ENCODE assay signal across 9 cellular contexts in the genomic region with DNA sequence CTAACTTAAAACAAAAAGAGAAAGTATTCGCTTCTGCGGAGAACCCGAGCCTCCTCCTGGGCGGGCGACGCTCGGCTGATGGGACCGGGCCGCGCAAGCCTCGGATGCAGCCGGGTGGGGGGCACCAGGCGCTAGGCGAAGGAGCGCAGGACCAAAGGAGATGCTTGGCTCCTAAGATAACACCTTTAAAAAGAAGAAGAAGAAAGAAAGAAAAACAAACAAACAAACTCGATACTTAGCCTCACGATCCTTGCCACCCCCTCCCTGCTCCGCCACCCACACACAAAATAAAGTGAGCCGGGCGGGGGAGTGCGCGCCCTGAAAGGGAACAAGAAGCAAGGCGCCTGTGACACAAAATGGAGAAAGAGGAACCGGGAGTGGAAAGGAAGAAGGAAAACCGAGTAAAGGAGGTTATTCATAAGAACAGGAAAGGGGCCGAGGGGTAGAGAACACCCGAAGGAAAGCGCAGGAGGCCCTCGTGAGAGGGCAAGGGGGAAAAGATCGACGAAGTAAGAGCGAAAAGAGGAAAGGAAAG. TPM values are rescaled to one million over a fixed set of nuclear protein-coding genes. Genes with fewer than 3 reads are reported as not detected.
DNase-seq lines count a peak whose midpoint lies in the region; ATAC-seq and TF ChIP-seq lines count a peak whose summit lies in the region.
"Had no signal": no experiment of that assay in that cellular context is flagged by ENCODE, and none has a peak within 500 bp of the region (broad histone marks: within the 10 kb centered on the region; RNA-seq: fewer than 3 reads in every experiment).

No MANE protein-coding gene starts in this region.

- CTCF ChIA-PET in CD8-positive, alpha-beta T cell (lab: Charles Lee): no interaction called here

- peak overlapping the region; percentile 94 for H3K4me3 Mint-ChIP-seq in CD8-positive, alpha-beta T cell
- H3K4me3 Mint-ChIP-seq in T-helper 17 cell: peak overlapping the region; percentile 100

- 0% methylated on average over 32 of the region's 32 CpGs for WGBS in sigmoid colon, 2 donors

- H3K4me3 ChIP-seq in CD8-positive, alpha-beta T cell (ENCODE audit: low read depth, low read length): peak overlapping the region; percentile 59
- H3K4me3 ChIP-seq in iPS-11a (ENCODE audit: low read depth, low read length): peak overlapping the region; percentile 61
- H3K4me3 ChIP-seq in sigmoid colon: peak overlapping the region; percentile 61 to 86 (median 74)

- peaks cover 10% of the 10 kb centered on the region for H3K27me3 ChIP-seq in CD8-positive, alpha-beta T cell (ENCODE audit: insufficient read depth, low read length)
- H3K27me3 ChIP-seq in sigmoid colon: no peaks in the 10 kb centered on the region

- POLR2A ChIA-PET in CD8-positive, alpha-beta T cell (lab: Charles Lee): interaction anchor here (0.6 to 3.5 kb wide), 5 partner anchors 21 to 185 kb away, joined by 3 to 21 read pairs (median 3); partner anchors contain the start of gene COMMD3

- no peak for TF ChIP-seq CTCF in CD8-positive, alpha-beta T cell (IDR thresholded peaks at IDR 0.05)
- TF ChIP-seq CTCF in GM20000 (IDR thresholded peaks at IDR 0.05; ENCODE audit: extremely low read depth, missing control alignments): no peak
- TF ChIP-seq CTCF in sigmoid colon (IDR thresholded peaks at IDR 0.05): no peak

- DNase-seq in CD8-positive, alpha-beta T cell: peak; percentile 25 to 77 (median 62)
- peak; percentile 79 for DNase-seq in GM20000 (ENCODE audit: low spot score)
- DNase-seq in HT1080 (ENCODE audit: low read depth): peak; percentile 25
- peak; percentile 35 to 60 (median 49) for DNase-seq in T-helper 17 cell
- peak; percentile 73 for DNase-seq in astrocyte of the hippocampus (ENCODE audit: low read depth, low spot score)
- peak; percentile 79 for DNase-seq in sigmoid colon
- no peak for DNase-seq in H4 (ENCODE audit: low spot score)

- peak overlapping the region; percentile 77 for H3K27ac ChIP-seq in CD8-positive, alpha-beta T cell (ENCODE audit: low read depth, low read length)
- peak overlapping the region; percentile 94 to 97 (median 96) for H3K27ac ChIP-seq in sigmoid colon

- H3K9me3 Mint-ChIP-seq in CD8-positive, alpha-beta T cell: no peaks in the 10 kb centered on the region

- peaks cover 30% of the 10 kb centered on the region for H3K27me3 Mint-ChIP-seq in CD8-positive, alpha-beta T cell (ENCODE audit: low read depth)
- no peaks in the 10 kb centered on the region for H3K27me3 Mint-ChIP-seq in T-helper 17 cell

- ATAC-seq in CD8-positive, alpha-beta T cell: peak; percentile 59
- peak; percentile 61 for ATAC-seq in T-helper 17 cell

- H3K27ac Mint-ChIP-seq in CD8-positive, alpha-beta T cell: peak overlapping the region; percentile 98
- peak overlapping the region; percentile 100 for H3K27ac Mint-ChIP-seq in T-helper 17 cell

- TF ChIP-seq POLR2A in sigmoid colon (IDR thresholded peaks at IDR 0.05): no peak

- H3K36me3 Mint-ChIP-seq in CD8-positive, alpha-beta T cell: peaks cover 7% of the 10 kb centered on the region
- peaks cover 5% of the 10 kb centered on the region for H3K36me3 Mint-ChIP-seq in T-helper 17 cell (ENCODE audit: low read depth)

- H3K36me3 ChIP-seq in CD8-positive, alpha-beta T cell (ENCODE audit: insufficient read depth, low read length): no peaks in the 10 kb centered on the region
- H3K36me3 ChIP-seq in sigmoid colon: no peaks in the 10 kb centered on the region

- TF ChIP-seq EP300 in sigmoid colon (IDR thresholded peaks at IDR 0.05): no peak

- peaks cover 24% of the 10 kb centered on the region for H3K4me1 Mint-ChIP-seq in CD8-positive, alpha-beta T cell (ENCODE audit: low read depth)
- peaks cover 16% of the 10 kb centered on the region for H3K4me1 Mint-ChIP-seq in T-helper 17 cell

- no peaks in the 10 kb centered on the region for H3K9me3 ChIP-seq in CD8-positive, alpha-beta T cell (ENCODE audit: low read length)
- H3K9me3 ChIP-seq in T-helper 17 cell (ENCODE audit: control insufficient read depth, low read length, poor library complexity, severe bottlenecking) (no peaks in the 10 kb centered on the region), sigmoid colon (no peaks in the 10 kb centered on the region)

- intact Hi-C loops in CD8-positive, alpha-beta T cell (cut with DNase I, micrococcal nuclease): loop anchor here (1.0 to 10.0 kb wide), 9 partner anchors 23 to 757 kb away; partner anchors contain the start of genes COMMD3 (in 2 of the 2) and DNAJC1 (in 1 of the 2)
- intact Hi-C loops in sigmoid colon (cut with DNase I): loop anchor here (1.0 to 10.0 kb wide), 8 partner anchors 23 to 757 kb away; partner anchors contain the start of genes DNAJC1 and PIP4K2A

- H3K4me1 ChIP-seq in CD8-positive, alpha-beta T cell (ENCODE audit: insufficient read depth, low read length): peaks cover 6% of the 10 kb centered on the region
- peaks cover 0 to 10% (median 5%) of the 10 kb centered on the region in 4 donors for H3K4me1 ChIP-seq in sigmoid colon

RNA-seq across cellular contexts. Expression of gene EBLN1, which starts 34.0 kb away (rescaled TPM):
- total RNA-seq in CD8-positive, alpha-beta T cell: not detected
- total RNA-seq in HT1080 (2014; rRNA removed; shearing (Covaris generic)): 0.29 TPM in 1 of 2 replicates, not detected in the other
- polyA plus RNA-seq in HT1080 (2015; cell fraction: cytosol; rRNA removed): not detected in 2 replicates
- 0.25 TPM in 1 of 2 replicates, not detected in the other for polyA plus RNA-seq in HT1080 (2015; cell fraction: nucleus; rRNA removed)
- total RNA-seq in T-helper 17 cell (not detected), sigmoid colon (not detected)
- not detected for polyA plus RNA-seq in sigmoid colon
- not detected in 2 replicates for total RNA-seq in H4 (2014; rRNA removed; shearing (Covaris generic))
- total RNA-seq: T-helper 2 cell treated with Interferon-gamma antibody and Interleukin-4, amounts not matched to agents 100 ng/mL and 5 ng/mL, for 36 hours had no signal
